In the genomic region with DNA sequence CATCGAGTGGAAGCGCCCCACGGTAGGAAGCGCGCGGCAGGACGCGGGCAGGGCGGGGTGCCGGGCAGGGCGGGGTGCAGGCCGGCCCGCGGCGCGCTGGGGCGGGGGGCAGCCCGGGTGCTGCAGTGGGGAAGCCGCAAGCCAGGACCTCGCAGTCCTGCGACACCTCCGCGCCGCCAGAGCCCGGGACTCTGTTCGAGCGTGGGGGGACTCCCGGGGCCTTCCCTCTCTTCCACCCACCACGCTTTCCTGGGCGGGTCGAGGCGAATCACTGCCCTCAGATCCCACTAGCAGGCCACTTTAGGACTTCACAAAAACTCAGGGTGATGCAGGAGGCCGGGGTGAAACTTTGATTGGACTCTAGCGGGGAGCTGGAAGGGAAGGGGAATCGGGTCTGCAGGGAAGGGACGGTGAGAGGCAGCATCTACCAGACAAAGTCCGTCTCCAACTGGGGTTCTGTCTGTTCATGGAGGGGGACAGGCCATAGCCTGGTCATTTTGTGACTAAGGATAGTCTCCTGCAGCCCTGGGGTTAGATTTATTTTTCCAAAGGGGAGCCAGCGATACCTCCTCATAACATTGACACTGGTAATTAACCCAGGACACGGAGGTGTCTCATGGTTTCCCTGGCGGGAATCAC, we compare ENCODE assay signal across 8 cellular contexts. TPM values are rescaled to one million over a fixed set of nuclear protein-coding genes. Genes with fewer than 3 reads are reported as not detected.
DNase-seq lines count a peak whose midpoint lies in the region; ATAC-seq and TF ChIP-seq lines count a peak whose summit lies in the region.

No MANE protein-coding gene starts in this region.

- H3K4me1 Mint-ChIP-seq in Calu3 (ENCODE audit: low read depth, unreplicated experiment) (peaks cover 71% of the 10 kb centered on the region), osteocyte (ENCODE audit: unreplicated experiment) (peaks cover 71% of the 10 kb centered on the region)
- H3K4me1 Mint-ChIP-seq in activated T-helper 17 cell treated with anti-CD3 and anti-CD28 coated beads, Interleukin-2, amount 50 U/mL, for 72 hours: peaks cover 36% of the 10 kb centered on the region

- H3K4me3 Mint-ChIP-seq in Calu3 (ENCODE audit: low read depth, unreplicated experiment) (peak overlapping the region; percentile 80), osteocyte (ENCODE audit: unreplicated experiment) (peak overlapping the region; percentile 93)
- peak overlapping the region; percentile 69 for H3K4me3 Mint-ChIP-seq in activated T-helper 17 cell treated with anti-CD3 and anti-CD28 coated beads, Interleukin-2, amount 50 U/mL, for 72 hours

- intact Hi-C loops in Calu3 (cut with micrococcal nuclease; ENCODE audit: unreplicated experiment): no loop called here

- H3K36me3 Mint-ChIP-seq in Calu3 (ENCODE audit: insufficient read depth, unreplicated experiment) (peaks cover 54% of the 10 kb centered on the region), osteocyte (ENCODE audit: unreplicated experiment) (peaks cover 7% of the 10 kb centered on the region)
- H3K36me3 Mint-ChIP-seq in activated T-helper 17 cell treated with anti-CD3 and anti-CD28 coated beads, Interleukin-2, amount 50 U/mL, for 72 hours (ENCODE audit: low read depth): peaks cover 7% of the 10 kb centered on the region

- no peak for TF ChIP-seq RAD21 in Ishikawa (IDR thresholded peaks at IDR 0.05; ENCODE audit: low read depth)

- CTCF ChIA-PET in Calu3 (lab: Charles Lee): interaction anchor here (0.6 to 1.8 kb wide), 6 partner anchors 8 to 63 kb away, joined by 3 to 5 read pairs (median 4); no protein-coding TSS in a partner anchor

- H3K4me1 ChIP-seq in foreskin keratinocyte: peaks cover 36% of the 10 kb centered on the region

- H3K9me3 Mint-ChIP-seq in Calu3 (ENCODE audit: low read depth, unreplicated experiment) (no peaks in the 10 kb centered on the region), osteocyte (ENCODE audit: unreplicated experiment) (no peaks in the 10 kb centered on the region)
- H3K9me3 Mint-ChIP-seq in activated T-helper 17 cell treated with anti-CD3 and anti-CD28 coated beads, Interleukin-2, amount 50 U/mL, for 72 hours: no peaks in the 10 kb centered on the region

- H3K27me3 Mint-ChIP-seq in Calu3 (ENCODE audit: unreplicated experiment): no peaks in the 10 kb centered on the region
- no peaks in the 10 kb centered on the region for H3K27me3 Mint-ChIP-seq in activated T-helper 17 cell treated with anti-CD3 and anti-CD28 coated beads, Interleukin-2, amount 50 U/mL, for 72 hours
- no peaks in the 10 kb centered on the region for H3K27me3 Mint-ChIP-seq in osteocyte (ENCODE audit: unreplicated experiment)

- peak overlapping the region; percentile 85 for H3K27ac ChIP-seq in foreskin keratinocyte

- TF ChIP-seq EP300 in Ishikawa (IDR thresholded peaks at IDR 0.05; ENCODE audit: borderline replicate concordance): no peak

- BruUV-seq in Calu3 (replicated peaks; lab: Mats Ljungman, UMichigan): no TSS peak

- ATAC-seq in GM21529 (IDR thresholded peaks at IDR 0.05; ENCODE audit: unreplicated experiment) (peak; percentile 29), foreskin keratinocyte (peak; percentile 2), HG03457 (IDR thresholded peaks at IDR 0.05; ENCODE audit: unreplicated experiment) (no peak)
- peak; percentile 45 for ATAC-seq in activated T-helper 17 cell treated with anti-CD3 and anti-CD28 coated beads, Interleukin-2, amount 50 U/mL, for 72 hours (replicated peaks)

- TF ChIP-seq CTCF in Calu3 (IDR thresholded peaks at IDR 0.05; ENCODE audit: unreplicated experiment) (no peak), foreskin keratinocyte (conservative IDR thresholded peaks at IDR 0.05) (no peak), osteocyte (IDR thresholded peaks at IDR 0.05) (no peak)

- H3K27ac Mint-ChIP-seq in Calu3 (ENCODE audit: unreplicated experiment) (peak overlapping the region; percentile 94), osteocyte (ENCODE audit: unreplicated experiment) (peak overlapping the region; percentile 85)
- peak overlapping the region; percentile 39 for H3K27ac Mint-ChIP-seq in activated T-helper 17 cell treated with anti-CD3 and anti-CD28 coated beads, Interleukin-2, amount 50 U/mL, for 72 hours

- no peaks in the 10 kb centered on the region for H3K27me3 ChIP-seq in foreskin keratinocyte

- DNase-seq in Calu3 (peak; percentile 40), foreskin keratinocyte (no peak), osteocyte (ENCODE audit: extremely low spot score, unreplicated experiment) (no peak), HCEC 1CT (no peak)

TF ChIP-seq in Ishikawa, 13 proteins besides CTCF, POLR2A, EP300 and RAD21:
- 0 out of 2 replicates have a peak, but pooled peaks have one; percentile 11 for TF ChIP-seq ZBTB7A (IDR thresholded peaks at IDR 0.05; ENCODE audit: low read depth)
- TF ChIP-seq, protein P1, sequence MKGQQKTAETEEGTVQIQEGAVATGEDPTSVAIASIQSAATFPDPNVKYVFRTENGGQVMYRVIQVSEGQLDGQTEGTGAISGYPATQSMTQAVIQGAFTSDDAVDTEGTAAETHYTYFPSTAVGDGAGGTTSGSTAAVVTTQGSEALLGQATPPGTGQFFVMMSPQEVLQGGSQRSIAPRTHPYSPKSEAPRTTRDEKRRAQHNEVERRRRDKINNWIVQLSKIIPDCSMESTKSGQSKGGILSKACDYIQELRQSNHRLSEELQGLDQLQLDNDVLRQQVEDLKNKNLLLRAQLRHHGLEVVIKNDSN (IDR thresholded peaks at IDR 0.05): no peak
TF ChIP-seq in Ishikawa: peak in this region for 1.

RNA-seq across cellular contexts. Expression of a gene that starts 0.6 kb away (rescaled TPM):
- total RNA-seq in Calu3 (2022) (250 and 266 TPM in 2 replicates), foreskin keratinocyte (530 and 551 TPM in 2 replicates), osteocyte (271 and 278 TPM in 2 replicates)
- 10 to 100 TPM; 42.8 to 73.0 TPM for total RNA-seq in activated T-helper 17 cell treated with anti-CD3 and anti-CD28 coated beads, Interleukin-2, amount 50 U/mL, for 72 hours
- polyA plus RNA-seq in foreskin keratinocyte: 278 and 298 TPM in 2 replicates

RNA-seq across cellular contexts. Expression of a gene that starts 47.5 kb away (rescaled TPM):
- total RNA-seq in Calu3 (2022): 108 and 158 TPM in 2 replicates
- not detected for total RNA-seq in activated T-helper 17 cell treated with anti-CD3 and anti-CD28 coated beads, Interleukin-2, amount 50 U/mL, for 72 hours
- 0.68 and 1.1 TPM in 2 replicates for total RNA-seq in foreskin keratinocyte
- polyA plus RNA-seq in foreskin keratinocyte: 0.55 and 0.73 TPM in 2 replicates
- not detected in 2 replicates for total RNA-seq in osteocyte

Comparison
In these comparisons a context has a peak if more than half of its experiments do, and no peak if none do; other contexts are left out.
1. H3K27ac Mint-ChIP-seq: peak in every context shown above with its lines; median percentile 94 in Calu3; 85 in osteocyte; 39 in activated T-helper 17 cell treated with anti-CD3 and anti-CD28 coated beads, Interleukin-2, amount 50 U/mL, for 72 hours.
2. RNA of a gene that starts 47.5 kb away (total RNA-seq): 108 to 158 TPM in Calu3; 0.68 to 1.1 TPM in foreskin keratinocyte, not detected in osteocyte and not detected in activated T-helper 17 cell treated with anti-CD3 and anti-CD28 coated beads, Interleukin-2, amount 50 U/mL, for 72 hours; every median in the first group is over 10 times any median in the second.
3. Peak in every context shown above with its lines, with median percentiles within 50 percentile points of each other: H3K4me3 Mint-ChIP-seq.